In the genomic region with DNA sequence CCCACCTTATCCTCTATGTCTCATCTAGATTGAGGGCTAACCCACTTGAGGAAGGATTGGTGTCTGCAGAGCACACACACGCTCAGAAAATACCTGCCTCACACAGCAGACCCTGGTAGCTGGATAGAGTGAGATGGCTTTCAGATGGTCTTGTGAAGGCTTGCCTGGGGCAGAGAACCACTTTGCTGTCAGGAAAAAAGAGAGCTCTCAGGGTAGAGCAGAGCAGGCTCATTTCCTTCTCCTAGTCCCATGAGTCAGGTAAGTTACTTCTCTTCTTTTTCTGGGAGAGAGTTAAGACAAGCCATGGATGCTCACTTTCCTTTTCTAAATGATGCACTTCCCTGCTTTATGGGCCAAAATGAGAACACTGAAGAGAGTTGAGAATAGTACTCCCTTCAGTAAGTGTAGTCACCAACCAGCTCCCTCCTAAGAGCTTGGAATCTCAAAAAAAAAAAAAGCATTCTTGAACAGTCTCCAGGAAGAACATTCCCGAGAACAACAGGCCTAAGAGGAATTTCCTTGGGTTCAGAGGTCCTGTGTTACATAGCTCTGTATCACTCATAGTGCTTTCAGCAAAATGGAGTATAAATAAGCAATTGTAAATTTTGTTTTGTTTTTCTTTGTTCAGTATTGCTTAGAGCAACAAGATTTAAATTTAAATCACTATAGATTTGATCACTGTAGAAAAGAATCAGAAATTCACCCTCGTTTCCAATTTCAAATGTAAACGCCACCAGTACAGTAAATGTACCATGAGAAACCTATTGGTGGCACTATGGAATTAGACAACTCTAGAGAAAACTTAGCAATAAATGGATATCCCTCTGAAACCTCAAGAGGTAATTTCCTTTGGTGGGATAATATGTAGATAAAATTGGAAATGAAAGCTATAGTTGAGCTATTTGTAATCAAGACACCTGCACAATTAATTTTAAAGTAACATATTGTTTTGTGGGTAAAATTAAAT, we compare ENCODE assay signal across 9 cellular contexts.
DNase-seq lines count a peak whose midpoint lies in the region; ATAC-seq and TF ChIP-seq lines count a peak whose summit lies in the region.
"Had no signal": no experiment of that assay in that cellular context is flagged by ENCODE, and none has a peak within 500 bp of the region (broad histone marks: within the 10 kb centered on the region; RNA-seq: fewer than 3 reads in every experiment).

No MANE protein-coding gene starts in this region.

- H3K27me3 ChIP-seq in GM23248 (replicated peaks; ENCODE audit: insufficient read depth) (no peaks in the 10 kb centered on the region), SK-N-SH (ENCODE audit: insufficient read depth) (no peaks in the 10 kb centered on the region), tibial nerve (no peaks in the 10 kb centered on the region)

- peak; percentile 68 for TF ChIP-seq RAD21 in SK-N-SH (IDR thresholded peaks at IDR 0.05; ENCODE audit: low read length)

- H3K4me1 ChIP-seq in GM23248 (ENCODE audit: insufficient read depth) (peaks cover 43% of the 10 kb centered on the region), SK-N-SH (ENCODE audit: control insufficient read depth in 1 of 2, insufficient read depth in 2 of 2, low read depth in 1 of 2, low read length in 1 of 2) (peaks cover 5 to 11% of the 10 kb centered on the region in 2 experiments), tibial nerve (peaks cover 0 to 41% (median 11%) of the 10 kb centered on the region in 4 donors)

- H3K36me3 ChIP-seq in GM23248 (ENCODE audit: low read depth), result no peaks in the 10 kb centered on the region
- no peaks in the 10 kb centered on the region for H3K36me3 ChIP-seq in SK-N-SH (replicated peaks in 1 of 2; ENCODE audit: control insufficient read depth in 1 of 2, insufficient read depth in 2 of 2, low read length in 1 of 2)
- H3K36me3 ChIP-seq in tibial nerve, result no peaks in the 10 kb centered on the region

- H3K79me2 ChIP-seq in GM23248 (ENCODE audit: insufficient read depth), result no peaks in the 10 kb centered on the region
- no peaks in the 10 kb centered on the region for H3K79me2 ChIP-seq in SK-N-SH (ENCODE audit: insufficient read depth)

- 55 to 56% methylated on average over 4 of the region's 4 CpGs for WGBS in GM23248 (ENCODE audit: low coverage in 1 of 2, low lambda C conversion rate in 2 of 2, missing lambda C conversion rate in 2 of 2), 2 experiments
- 41% methylated on average over 4 of the region's 4 CpGs for WGBS in SK-N-SH (ENCODE audit: low lambda C conversion rate)
- WGBS in tibial nerve, 2 donors, result 31 to 33% methylated on average over 4 of the region's 4 CpGs

- H4K20me1 ChIP-seq in GM23248 (ENCODE audit: insufficient read depth), result no peaks in the 10 kb centered on the region
- H4K20me1 ChIP-seq in SK-N-SH (ENCODE audit: insufficient read depth), result no peaks in the 10 kb centered on the region

- DNase-seq in GM23248 (peak; percentile 86), SK-N-SH (peak; percentile 21), foreskin melanocyte (peak; percentile 79), pons (ENCODE audit: low spot score) (peak; percentile 45), tibial nerve (ENCODE audit: low spot score in 2 of 2) (no peak), NCI-H1048 (lab: John Stamatoyannopoulos, UW) (no peak), ecto neural progenitor cell (ENCODE audit: low spot score) (no peak)
- DNase-seq: activated gamma-delta T cell had no signal

- POLR2A ChIA-PET in SK-N-SH (lab: Yijun Ruan, JAX), result no interaction called here

- no peak overlapping the region for H3K4me3 ChIP-seq in GM23248
- H3K4me3 ChIP-seq in SK-N-SH (ENCODE audit: low read depth in 2 of 2, low read length in 1 of 2), result no peak overlapping the region
- no peak overlapping the region for H3K4me3 ChIP-seq in tibial nerve

- TF ChIP-seq EP300 in SK-N-SH (IDR thresholded peaks at IDR 0.05; ENCODE audit: borderline replicate concordance in 1 of 2, low read depth in 1 of 2, low read length in 1 of 2) (peak in 1 of 2 experiments; percentile 60; a peak in 1 of 4 replicates), tibial nerve (IDR thresholded peaks at IDR 0.05) (peak in 1 of 2 donors; percentile 21)

- H3K9me2 ChIP-seq in GM23248 (ENCODE audit: insufficient read depth) (no peaks in the 10 kb centered on the region), SK-N-SH (no peaks in the 10 kb centered on the region)

- peak; percentile 57 for TF ChIP-seq CTCF in SK-N-SH (IDR thresholded peaks at IDR 0.05)
- TF ChIP-seq CTCF in tibial nerve (IDR thresholded peaks at IDR 0.05), result no peak

- H3K9ac ChIP-seq in GM23248 (peak overlapping the region; percentile 7; the same call in 1 of the 2 replicates), SK-N-SH (peak overlapping the region; percentile 41)

- no peak for TF ChIP-seq POLR2A in tibial nerve (IDR thresholded peaks at IDR 0.05)

- CTCF ChIA-PET in SK-N-SH (lab: Yijun Ruan, JAX), result interaction anchor here (0.7 to 1.3 kb wide), 3 partner anchors 35 to 981 kb away, joined by 3 to 4 read pairs (median 3); no protein-coding TSS in a partner anchor

- H3F3A ChIP-seq in GM23248 (ENCODE audit: insufficient read depth) (peaks cover 38% of the 10 kb centered on the region), SK-N-SH (replicated peaks; ENCODE audit: insufficient read depth) (peaks cover 26% of the 10 kb centered on the region)

- in situ Hi-C loops in GM23248 (cut with MboI), result no loop called here

- ATAC-seq in GM21737 (IDR thresholded peaks at IDR 0.05; ENCODE audit: unreplicated experiment), result no peak

- no peaks in the 10 kb centered on the region for H3K9me3 ChIP-seq in GM23248 (ENCODE audit: low read depth)
- no peaks in the 10 kb centered on the region for H3K9me3 ChIP-seq in SK-N-SH
- no peaks in the 10 kb centered on the region for H3K9me3 ChIP-seq in tibial nerve

- H3K4me2 ChIP-seq in GM23248 (ENCODE audit: unreplicated experiment) (peak overlapping the region; percentile 45), SK-N-SH (peak overlapping the region; percentile 57)

- H2AFZ ChIP-seq in GM23248 (peak overlapping the region; percentile 72), SK-N-SH (ENCODE audit: low read depth) (peak overlapping the region; percentile 64)

- H3K27ac ChIP-seq in GM23248 (peak overlapping the region; percentile 61), SK-N-SH (ENCODE audit: low read depth in 2 of 2, low read length in 1 of 2) (peak overlapping the region; percentile 82 to 85; a peak in 3 of 4 replicates), tibial nerve (peak overlapping the region in 2 of 4 donors; percentile 68 to 75)

TF ChIP-seq in SK-N-SH, 30 proteins besides CTCF, POLR2A, EP300 and RAD21:
- TF ChIP-seq NRF1 (IDR thresholded peaks at IDR 0.05; ENCODE audit: low read depth, low read length) (no peak), TEAD4 (IDR thresholded peaks at IDR 0.05; ENCODE audit: borderline replicate concordance, insufficient read depth) (peak; percentile 74; the same call in 1 of the 2 replicates), SIN3A (IDR thresholded peaks at IDR 0.05; ENCODE audit: borderline replicate concordance, low read depth, low read length) (no peak), ELF1 (IDR thresholded peaks at IDR 0.05) (no peak), TCF12 (IDR thresholded peaks at IDR 0.05) (peak; percentile 70), FOXM1 (IDR thresholded peaks at IDR 0.05; ENCODE audit: low read depth) (0 out of 2 replicates have a peak, but pooled peaks have one; percentile 13), JUND (IDR thresholded peaks at IDR 0.05) (0 out of 2 replicates have a peak, but pooled peaks have one; percentile 14), NFIC (IDR thresholded peaks at IDR 0.05; ENCODE audit: borderline replicate concordance) (peak; percentile 86), POLR2AphosphoS5 (IDR thresholded peaks at IDR 0.05; ENCODE audit: low read depth, low read length) (0 out of 2 replicates have a peak, but pooled peaks have one; percentile 18), FOSL2 (IDR thresholded peaks at IDR 0.05; ENCODE audit: borderline replicate concordance, low read depth) (peak; percentile 12; the same call in 1 of the 2 replicates)
- TF ChIP-seq, protein P1, sequence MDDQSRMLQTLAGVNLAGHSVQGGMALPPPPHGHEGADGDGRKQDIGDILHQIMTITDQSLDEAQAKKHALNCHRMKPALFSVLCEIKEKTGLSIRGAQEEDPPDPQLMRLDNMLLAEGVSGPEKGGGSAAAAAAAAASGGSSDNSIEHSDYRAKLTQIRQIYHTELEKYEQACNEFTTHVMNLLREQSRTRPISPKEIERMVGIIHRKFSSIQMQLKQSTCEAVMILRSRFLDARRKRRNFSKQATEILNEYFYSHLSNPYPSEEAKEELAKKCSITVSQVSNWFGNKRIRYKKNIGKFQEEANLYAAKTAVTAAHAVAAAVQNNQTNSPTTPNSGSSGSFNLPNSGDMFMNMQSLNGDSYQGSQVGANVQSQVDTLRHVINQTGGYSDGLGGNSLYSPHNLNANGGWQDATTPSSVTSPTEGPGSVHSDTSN (IDR thresholded peaks at IDR 0.05), result peak; percentile 37
- TF ChIP-seq, protein P2, sequence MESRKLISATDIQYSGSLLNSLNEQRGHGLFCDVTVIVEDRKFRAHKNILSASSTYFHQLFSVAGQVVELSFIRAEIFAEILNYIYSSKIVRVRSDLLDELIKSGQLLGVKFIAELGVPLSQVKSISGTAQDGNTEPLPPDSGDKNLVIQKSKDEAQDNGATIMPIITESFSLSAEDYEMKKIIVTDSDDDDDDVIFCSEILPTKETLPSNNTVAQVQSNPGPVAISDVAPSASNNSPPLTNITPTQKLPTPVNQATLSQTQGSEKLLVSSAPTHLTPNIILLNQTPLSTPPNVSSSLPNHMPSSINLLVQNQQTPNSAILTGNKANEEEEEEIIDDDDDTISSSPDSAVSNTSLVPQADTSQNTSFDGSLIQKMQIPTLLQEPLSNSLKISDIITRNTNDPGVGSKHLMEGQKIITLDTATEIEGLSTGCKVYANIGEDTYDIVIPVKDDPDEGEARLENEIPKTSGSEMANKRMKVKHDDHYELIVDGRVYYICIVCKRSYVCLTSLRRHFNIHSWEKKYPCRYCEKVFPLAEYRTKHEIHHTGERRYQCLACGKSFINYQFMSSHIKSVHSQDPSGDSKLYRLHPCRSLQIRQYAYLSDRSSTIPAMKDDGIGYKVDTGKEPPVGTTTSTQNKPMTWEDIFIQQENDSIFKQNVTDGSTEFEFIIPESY (IDR thresholded peaks at IDR 0.05; ENCODE audit: borderline replicate concordance, low read depth), result 0 out of 2 replicates have a peak, but pooled peaks have one; percentile 14

Comparison
In these comparisons a context has a peak if more than half of its experiments do, and no peak if none do; other contexts are left out.
1. DNase-seq: peak in GM23248 (single experiment), SK-N-SH (single experiment), foreskin melanocyte (single experiment) and pons (single experiment); none in tibial nerve (0 of 2), NCI-H1048 (single experiment) and ecto neural progenitor cell (single experiment).